Comparison of ENCODE assay signal across 30 cellular contexts in genomic region chr11:45724145-45724544, GRCh38. TPM values are rescaled to one million over a fixed set of nuclear protein-coding genes. Genes with fewer than 3 reads are reported as not detected.
DNase-seq lines count a peak whose midpoint lies in the region; ATAC-seq and TF ChIP-seq lines count a peak whose summit lies in the region.
"Had no signal": no experiment of that assay in that cellular context is flagged by ENCODE, and none has a peak within 500 bp of the region (broad histone marks: within the 10 kb centered on the region; RNA-seq: fewer than 3 reads in every experiment).

No MANE protein-coding gene starts in this region.

- ATAC-seq in HCT116: peak; percentile 60; the same call in 1 of the 2 replicates
- ATAC-seq in activated CD4-positive, alpha-beta T cell treated with anti-CD3 and anti-CD28 coated beads for 36 hours: no peak
- ATAC-seq: gastroesophageal sphincter had no signal

- no peak overlapping the region for H3K27ac ChIP-seq in HCT116 (ENCODE audit: low read depth, low read length)
- H3K27ac ChIP-seq: gastroesophageal sphincter, SJSA1, skin epidermis, transverse colon had no signal

- CTCF ChIA-PET in HCT116 (lab: Charles Lee): no interaction called here
- CTCF ChIA-PET in activated CD4-positive, alpha-beta T cell treated with anti-CD3 and anti-CD28 coated beads for 36 hours (lab: Charles Lee): interaction anchor here (0.7 to 1.6 kb wide), 3 partner anchors 10 to 48 kb away, joined by 3 to 5 read pairs (median 4); no protein-coding TSS in a partner anchor

- DNase-seq in NCI-H1092 treated with DMSO at 0.1 percent for 48 hours (lab: John Stamatoyannopoulos, UW) (peak; percentile 18), NCI-H1092 (lab: John Stamatoyannopoulos, UW) (no peak), HCT116 (ENCODE audit: low read depth, low spot score) (no peak), NCI-H82 treated with DMSO at 0.1 percent for 48 hours (lab: John Stamatoyannopoulos, UW; ENCODE audit: unreplicated experiment) (peak; percentile 57), nephron progenitor cell (no peak), A172 (ENCODE audit: low spot score) (no peak), NCI-H2107 treated with DMSO at 0.1 percent for 48 hours (lab: John Stamatoyannopoulos, UW; ENCODE audit: unreplicated experiment) (no peak)
- DNase-seq in activated CD4-positive, alpha-beta T cell treated with anti-CD3 and anti-CD28 coated beads for 36 hours: no peak
- DNase-seq: 8988T; activated CD4-positive, alpha-beta T cell treated with anti-CD3 and anti-CD28 coated beads for 1 hour; activated effector memory CD4-positive, alpha-beta T cell treated with Interleukin-2 at 50 U/mL for 16 hours; CD4-positive, alpha-beta memory T cell; central memory CD4-positive, alpha-beta T cell; DMS153; hippocampal formation; islet precursor cell; KBM-7; naive B cell; NCI-H1436; NCI-H526 treated with DMSO at 0.1 percent for 48 hours; T-helper 1 cell; transverse colon had no signal

- no peaks in the 10 kb centered on the region for H4K20me1 ChIP-seq in HCT116 (ENCODE audit: insufficient read depth)

- no peaks in the 10 kb centered on the region for H3K9me3 Mint-ChIP-seq in nephron progenitor cell
- no peaks in the 10 kb centered on the region for H3K9me3 Mint-ChIP-seq in activated CD4-positive, alpha-beta T cell treated with anti-CD3 and anti-CD28 coated beads for 36 hours (ENCODE audit: low read depth)
- H3K9me3 Mint-ChIP-seq: CD4-positive, alpha-beta memory T cell; dendritic cell treated with granulocyte-macrophage colony-stimulating factor and Interleukin-4, amounts not matched to agents 40 ng/mL and 50 ng/mL, for 4 days; mesothelial cell of epicardium; naive B cell had no signal

- peaks cover 10% of the 10 kb centered on the region; the same call in 1 of the 2 replicates for H3K27me3 ChIP-seq in HCT116 (ENCODE audit: insufficient read depth, low read length)

- H3K9ac ChIP-seq in HCT116 (ENCODE audit: low read length): no peak overlapping the region

- H3K4me3 ChIP-seq in HCT116 (replicated peaks in 1 of 2; ENCODE audit: low read depth in 1 of 2, low read length in 2 of 2): no peak overlapping the region
- H3K4me3 ChIP-seq: gastroesophageal sphincter, HAP-1, SJSA1, skin epidermis, transverse colon had no signal

- peak overlapping the region; percentile 1 for H3K4me3 Mint-ChIP-seq in nephron progenitor cell
- H3K4me3 Mint-ChIP-seq in activated CD4-positive, alpha-beta T cell treated with anti-CD3 and anti-CD28 coated beads for 36 hours: no peak overlapping the region
- H3K4me3 Mint-ChIP-seq: activated naive CD8-positive, alpha-beta T cell; CD4-positive, alpha-beta memory T cell; dendritic cell treated with granulocyte-macrophage colony-stimulating factor and Interleukin-4, amounts not matched to agents 40 ng/mL and 50 ng/mL, for 4 days; mesothelial cell of epicardium; naive B cell had no signal

- no peak overlapping the region for H3K4me2 ChIP-seq in HCT116 (ENCODE audit: low read length)

- no peaks in the 10 kb centered on the region for H3K9me2 ChIP-seq in HCT116 (ENCODE audit: insufficient read depth)

- peaks cover 18% of the 10 kb centered on the region for H3K27me3 Mint-ChIP-seq in nephron progenitor cell (ENCODE audit: low read depth, poor library complexity)
- H3K27me3 Mint-ChIP-seq in activated CD4-positive, alpha-beta T cell treated with anti-CD3 and anti-CD28 coated beads for 36 hours: peaks cover 1% of the 10 kb centered on the region

- no TSS peak for BruUV-seq in HCT116 (replicated peaks; lab: Mats Ljungman, UMichigan)

- no peak overlapping the region for H2AFZ ChIP-seq in HCT116 (ENCODE audit: low read depth, low read length, poor library complexity, severe bottlenecking)

- TF ChIP-seq POLR2A in HCT116 (IDR thresholded peaks at IDR 0.05; ENCODE audit: borderline replicate concordance, extremely low read depth, insufficient read depth, insufficient read length): no peak

- H3K36me3 ChIP-seq in HCT116 (ENCODE audit: control insufficient read depth in 1 of 2, insufficient read depth in 2 of 2, low read length in 2 of 2): no peaks in the 10 kb centered on the region
- H3K36me3 ChIP-seq: gastroesophageal sphincter, HAP-1, SJSA1, transverse colon had no signal

- RAD21 ChIA-PET in HCT116 (lab: Charles Lee; ENCODE audit: low non-redundant PET in 1 of 2, low total read pairs in 2 of 2, uncharacterized antibody in 2 of 2, unreplicated experiment in 2 of 2): no interaction called here

- H3K4me1 Mint-ChIP-seq in nephron progenitor cell: peaks cover 19% of the 10 kb centered on the region
- H3K4me1 Mint-ChIP-seq in activated CD4-positive, alpha-beta T cell treated with anti-CD3 and anti-CD28 coated beads for 36 hours: peaks cover 12% of the 10 kb centered on the region
- H3K4me1 Mint-ChIP-seq: CD4-positive, alpha-beta memory T cell; mesothelial cell of epicardium; naive B cell had no signal

- TF ChIP-seq CTCF in HCT116 (IDR thresholded peaks at IDR 0.05 in 2 of 3, conservative IDR thresholded peaks at IDR 0.05 in 1 of 3; ENCODE audit: borderline replicate concordance in 1 of 3, insufficient read depth in 1 of 3, low read depth in 2 of 3, low read length in 2 of 3) (no peak), nephron progenitor cell (IDR thresholded peaks at IDR 0.05) (no peak)

- no peaks in the 10 kb centered on the region for H3K4me1 ChIP-seq in HCT116 (ENCODE audit: control insufficient read depth in 1 of 2, insufficient read depth in 2 of 2, low read length in 2 of 2)
- H3K4me1 ChIP-seq: gastroesophageal sphincter, HAP-1, SJSA1, transverse colon had no signal

- no peaks in the 10 kb centered on the region for H3K9me3 ChIP-seq in HCT116 (ENCODE audit: control insufficient read depth in 1 of 2, insufficient read depth in 1 of 2, low read depth in 1 of 2, low read length in 2 of 2)
- H3K9me3 ChIP-seq: gastroesophageal sphincter, HAP-1, transverse colon had no signal

- no peaks in the 10 kb centered on the region for H3K36me3 Mint-ChIP-seq in nephron progenitor cell (ENCODE audit: low read depth)
- H3K36me3 Mint-ChIP-seq in activated CD4-positive, alpha-beta T cell treated with anti-CD3 and anti-CD28 coated beads for 36 hours (ENCODE audit: low read depth): no peaks in the 10 kb centered on the region
- H3K36me3 Mint-ChIP-seq: activated naive CD8-positive, alpha-beta T cell; CD4-positive, alpha-beta memory T cell; mesothelial cell of epicardium; naive B cell had no signal

- no peaks in the 10 kb centered on the region for H3K79me2 ChIP-seq in HCT116 (ENCODE audit: insufficient read depth, low read length)

- POLR2A ChIA-PET in HCT116 (lab: Charles Lee): no interaction called here
- POLR2A ChIA-PET in activated CD4-positive, alpha-beta T cell treated with anti-CD3 and anti-CD28 coated beads for 36 hours (lab: Charles Lee): no interaction called here

- intact Hi-C loops in HCT116 (cut with micrococcal nuclease): no loop called here
- intact Hi-C loops in activated CD4-positive, alpha-beta T cell treated with anti-CD3 and anti-CD28 coated beads for 36 hours (cut with DNase I, micrococcal nuclease): no loop called here

- TF ChIP-seq RAD21 in HCT116 (IDR thresholded peaks at IDR 0.05; ENCODE audit: low read depth): no peak

- H3K27ac Mint-ChIP-seq in nephron progenitor cell: no peak overlapping the region
- no peak overlapping the region for H3K27ac Mint-ChIP-seq in activated CD4-positive, alpha-beta T cell treated with anti-CD3 and anti-CD28 coated beads for 36 hours
- H3K27ac Mint-ChIP-seq: activated naive CD8-positive, alpha-beta T cell; CD4-positive, alpha-beta memory T cell; dendritic cell treated with granulocyte-macrophage colony-stimulating factor and Interleukin-4, amounts not matched to agents 40 ng/mL and 50 ng/mL, for 4 days; mesothelial cell of epicardium; naive B cell had no signal

TF ChIP-seq in HCT116, 20 proteins besides CTCF, POLR2A, EP300 and RAD21:
- TF ChIP-seq ZFX (IDR thresholded peaks at IDR 0.05): no peak
- no peak for TF ChIP-seq ZNF274 (IDR thresholded peaks at IDR 0.05; ENCODE audit: low read depth, low read length)
- TF ChIP-seq POLR2AphosphoS5 (IDR thresholded peaks at IDR 0.05; ENCODE audit: low read depth, low read length): no peak
- no peak for TF ChIP-seq ZBTB33 (IDR thresholded peaks at IDR 0.05; ENCODE audit: extremely low read depth, insufficient replicate concordance, low read length)
TF ChIP-seq in HCT116: peak in this region for 0.

RNA-seq across cellular contexts. Expression of gene CHST1, which starts 58.7 kb away (rescaled TPM):
- total RNA-seq in HCT116 (2021; ENCODE audit: unreplicated experiment): 0.69 TPM
- polyA plus RNA-seq in HCT116 (2012): 0.55 and 0.65 TPM in 2 replicates
- total RNA-seq in A172 (2014; rRNA removed; shearing (Covaris generic)): 0.14 and 1.6 TPM in 2 replicates
- under 1 TPM; 0.11 to 0.12 TPM for total RNA-seq in activated CD4-positive, alpha-beta T cell treated with anti-CD3 and anti-CD28 coated beads for 36 hours
- total RNA-seq: CD4-positive, alpha-beta memory T cell; MCF 10A; SJSA1 had no signal
- polyA plus RNA-seq: CD4-positive, alpha-beta memory T cell had no signal

Comparison
In these comparisons a context has a peak if more than half of its experiments do, and no peak if none do; other contexts are left out.
1. DNase-seq: peak in NCI-H1092 treated with DMSO at 0.1 percent for 48 hours (single experiment) and NCI-H82 treated with DMSO at 0.1 percent for 48 hours (single experiment); none in NCI-H1092 (single experiment), HCT116 (single experiment), nephron progenitor cell (single experiment), A172 (single experiment), NCI-H2107 treated with DMSO at 0.1 percent for 48 hours (single experiment) and activated CD4-positive, alpha-beta T cell treated with anti-CD3 and anti-CD28 coated beads for 36 hours (single experiment).